Comparison of ENCODE assay signal across 16 cellular contexts in genomic region chr17:66522591-66523272, GRCh38.
DNase-seq lines count a peak whose midpoint lies in the region; ATAC-seq and TF ChIP-seq lines count a peak whose summit lies in the region.
"Had no signal": no experiment of that assay in that cellular context is flagged by ENCODE, and none has a peak within 500 bp of the region (broad histone marks: within the 10 kb centered on the region; RNA-seq: fewer than 3 reads in every experiment).

No MANE protein-coding gene starts in this region.

- no peak for TF ChIP-seq CTCF in HEK293 (tag by site-specific recombination; IDR thresholded peaks at IDR 0.05)

- no peaks in the 10 kb centered on the region for H3K27me3 Mint-ChIP-seq in activated naive CD8-positive, alpha-beta T cell
- H3K27me3 Mint-ChIP-seq: progenitor cell of endocrine pancreas had no signal

- 0 out of 2 replicates have a peak overlapping the region, but pooled peaks have one; percentile 13 for H3K4me2 ChIP-seq in BLaER1

- H3K27me3 ChIP-seq in BLaER1 (no peaks in the 10 kb centered on the region), muscle layer of colon (ENCODE audit: control insufficient read depth in 1 of 2, insufficient read depth in 2 of 2, low read length in 2 of 2) (no peaks in the 10 kb centered on the region), H7 (ENCODE audit: control insufficient read depth, insufficient read depth, low read length) (no peaks in the 10 kb centered on the region)

- H3K9ac ChIP-seq in BLaER1 (no peak overlapping the region), muscle layer of colon (ENCODE audit: low read length) (no peak overlapping the region)

- peaks cover 82% of the 10 kb centered on the region for H3K4me1 Mint-ChIP-seq in activated naive CD8-positive, alpha-beta T cell (ENCODE audit: low read depth)

- POLR2A ChIA-PET in HEK293 (lab: Yijun Ruan, JAX) = no interaction called here

- CTCF ChIA-PET in HEK293 (lab: Yijun Ruan, JAX) = interaction anchor here (0.8 kb wide), 1 partner anchor 277 kb away, joined by 3 read pairs; no protein-coding TSS in a partner anchor

- no peaks in the 10 kb centered on the region for H3K36me3 ChIP-seq in BLaER1
- no peaks in the 10 kb centered on the region for H3K36me3 ChIP-seq in HEK293 (ENCODE audit: control insufficient read depth in 2 of 2, insufficient read depth in 1 of 2, low read length in 2 of 2)
- no peaks in the 10 kb centered on the region for H3K36me3 ChIP-seq in muscle layer of colon (ENCODE audit: insufficient read depth, low read length)
- H3K36me3 ChIP-seq in H7 (replicated peaks; ENCODE audit: control insufficient read depth, insufficient read depth, low read length) = no peaks in the 10 kb centered on the region

- H3K4me3 ChIP-seq in BLaER1 (no peak overlapping the region), HEK293 (ENCODE audit: low read depth, low read length) (no peak overlapping the region), muscle layer of colon (ENCODE audit: low read depth in 1 of 2, low read length in 2 of 2) (no peak overlapping the region), H7 (ENCODE audit: insufficient read depth, low read depth, low read length) (no peak overlapping the region)

- no peak for ATAC-seq in left ventricle myocardium superior

- no peak overlapping the region for H3K27ac ChIP-seq in BLaER1
- H3K27ac ChIP-seq in HEK293 (ENCODE audit: extremely low read depth, low read depth, low read length) = no peak overlapping the region
- H3K27ac ChIP-seq in muscle layer of colon (ENCODE audit: low read depth, low read length) = peak overlapping the region; percentile 75

- no peaks in the 10 kb centered on the region for H3K9me3 Mint-ChIP-seq in activated naive CD8-positive, alpha-beta T cell (ENCODE audit: low read depth)

- DNase-seq in H7 (no peak), left ventricle myocardium superior (no peak), SHP77 treated with DMSO at 0.1 percent for 48 hours (lab: John Stamatoyannopoulos, UW) (no peak), HK-2 (ENCODE audit: unreplicated experiment) (no peak)
- DNase-seq: erythroblast; GF-D8; mesendoderm; NCI-H2227 treated with DMSO at 0.1 percent for 48 hours; OCI-M1; stimulated activated CD4-positive, alpha-beta T cell treated with anti-CD3 and anti-CD28 coated beads, Interleukin-2, amount 100 ng/mL, for 48 hours; stimulated activated naive CD4-positive, alpha-beta T cell treated with Interleukin-2 at 50 U/mL for 16 hours had no signal

- peaks cover 19% of the 10 kb centered on the region for H3K4me1 ChIP-seq in BLaER1
- peaks cover 7% of the 10 kb centered on the region for H3K4me1 ChIP-seq in HEK293 (ENCODE audit: control insufficient read depth, insufficient read depth, low read length)
- H3K4me1 ChIP-seq in muscle layer of colon (ENCODE audit: insufficient read depth, low read length) = peaks cover 74% of the 10 kb centered on the region

- H3K27ac Mint-ChIP-seq in activated naive CD8-positive, alpha-beta T cell = peak overlapping the region; percentile 42
- H3K27ac Mint-ChIP-seq: progenitor cell of endocrine pancreas had no signal

- no peaks in the 10 kb centered on the region for H3K9me3 ChIP-seq in BLaER1
- H3K9me3 ChIP-seq in HEK293 (ENCODE audit: control insufficient read depth, insufficient read depth, low read depth, low read length) = no peaks in the 10 kb centered on the region
- H3K9me3 ChIP-seq in muscle layer of colon (ENCODE audit: low read length) = no peaks in the 10 kb centered on the region

- intact Hi-C loops in left ventricle myocardium superior (cut with micrococcal nuclease) = no loop called here

- peaks cover 16% of the 10 kb centered on the region for H3K36me3 Mint-ChIP-seq in activated naive CD8-positive, alpha-beta T cell

- peak overlapping the region; percentile 2 for H3K4me3 Mint-ChIP-seq in activated naive CD8-positive, alpha-beta T cell

- no peaks in the 10 kb centered on the region for H4K20me1 ChIP-seq in BLaER1

TF ChIP-seq in HEK293, 187 proteins besides CTCF, POLR2A, EP300 and RAD21:
- TF ChIP-seq ZNF561 (tag by site-specific recombination; IDR thresholded peaks at IDR 0.05; ENCODE audit: borderline replicate concordance) (no peak), PRDM2 (tag by site-specific recombination; IDR thresholded peaks at IDR 0.05; ENCODE audit: borderline replicate concordance) (no peak), TSHZ1 (tag by site-specific recombination; IDR thresholded peaks at IDR 0.05; ENCODE audit: borderline replicate concordance) (0 out of 2 replicates have a peak, but pooled peaks have one; percentile 33), KLF8 (tag by site-specific recombination; IDR thresholded peaks at IDR 0.05) (peak; percentile 38; the same call in 1 of the 2 replicates), ZNF366 (tag by site-specific recombination; conservative IDR thresholded peaks at IDR 0.05) (peak; percentile 22; the same call in 1 of the 2 replicates)
